15 cellular contexts compared by ENCODE assay signal in the genomic region with DNA sequence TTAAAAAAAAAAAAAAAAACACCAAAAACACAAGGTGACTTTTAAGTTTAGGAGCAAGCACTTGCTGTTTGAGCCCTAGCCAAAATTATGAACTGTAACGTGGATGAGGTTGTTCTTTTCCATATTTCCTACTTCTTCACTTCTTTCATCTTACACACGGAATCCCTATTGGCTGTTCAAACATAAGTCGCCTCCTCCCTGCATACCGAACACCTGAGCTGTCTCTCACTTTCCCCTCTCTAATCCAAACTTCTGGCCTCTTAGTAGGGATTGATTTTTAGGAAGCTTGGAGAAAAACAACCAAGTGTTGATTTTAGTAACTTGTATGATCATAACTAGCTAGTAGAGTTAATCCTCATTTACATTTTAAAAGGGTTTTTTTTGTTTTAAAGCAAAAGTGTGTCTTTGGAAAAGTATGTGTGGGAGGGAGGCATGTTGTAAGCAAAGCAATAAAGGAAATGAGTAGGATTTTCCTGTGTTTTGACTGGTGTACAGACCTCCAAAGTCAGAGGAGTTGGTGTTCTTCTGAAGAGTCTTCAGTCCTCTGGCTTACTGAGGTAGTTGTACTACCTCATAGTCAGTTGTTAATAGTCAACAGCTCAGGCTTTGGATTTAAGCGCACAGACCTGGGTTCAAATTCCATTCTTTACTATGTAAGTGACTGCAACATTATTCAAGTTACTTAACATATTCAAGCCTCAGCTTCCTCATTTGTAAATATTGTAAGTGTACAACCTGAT. TPM values are rescaled to one million over a fixed set of nuclear protein-coding genes. Genes with fewer than 3 reads are reported as not detected.
DNase-seq lines count a peak whose midpoint lies in the region; ATAC-seq and TF ChIP-seq lines count a peak whose summit lies in the region.
"Had no signal": no experiment of that assay in that cellular context is flagged by ENCODE, and none has a peak within 500 bp of the region (broad histone marks: within the 10 kb centered on the region; RNA-seq: fewer than 3 reads in every experiment).

No MANE protein-coding gene starts in this region.

- intact Hi-C loops in naive thymus-derived CD4-positive, alpha-beta T cell (cut with micrococcal nuclease), result loop anchor here in 1 of 2 donors (10.0 kb wide), 1 partner anchor 225 kb away; no protein-coding TSS in a partner anchor

- CTCF ChIA-PET in naive thymus-derived CD4-positive, alpha-beta T cell (lab: Charles Lee), result interaction anchor here (0.7 kb wide), 1 partner anchor 207 kb away, joined by 5 read pairs; no protein-coding TSS in a partner anchor

- H3K9me3 Mint-ChIP-seq in naive thymus-derived CD4-positive, alpha-beta T cell, result no peaks in the 10 kb centered on the region
- H3K9me3 Mint-ChIP-seq: CD4-positive, alpha-beta T cell; naive thymus-derived CD8-positive, alpha-beta T cell had no signal

- H3K4me1 ChIP-seq in osteoblast (ENCODE audit: insufficient read depth, low read length), result peaks cover 22% of the 10 kb centered on the region
- no peaks in the 10 kb centered on the region for H3K4me1 ChIP-seq in naive thymus-derived CD4-positive, alpha-beta T cell (ENCODE audit: control insufficient read depth in 2 of 2, insufficient read depth in 2 of 2, low read length in 2 of 2)

- no peak overlapping the region for H3K27ac Mint-ChIP-seq in naive thymus-derived CD4-positive, alpha-beta T cell
- H3K27ac Mint-ChIP-seq: CD4-positive, alpha-beta T cell had no signal

- no peaks in the 10 kb centered on the region for H3K27me3 Mint-ChIP-seq in naive thymus-derived CD4-positive, alpha-beta T cell
- H3K27me3 Mint-ChIP-seq: CD4-positive, alpha-beta T cell; naive thymus-derived CD8-positive, alpha-beta T cell had no signal

- H2AFZ ChIP-seq in osteoblast (ENCODE audit: low read length), result no peak overlapping the region

- TF ChIP-seq CTCF in NB4 (IDR thresholded peaks at IDR 0.05; ENCODE audit: low read depth, low read length), result no peak
- TF ChIP-seq CTCF in osteoblast (IDR thresholded peaks at IDR 0.05; ENCODE audit: extremely low read depth, low read depth, low read length), result no peak

- DNase-seq in EL (peak; percentile 28), NB4 (ENCODE audit: low read depth) (peak; percentile 21), dermis microvascular lymphatic vessel endothelial cell (ENCODE audit: low read depth in 2 of 2) (peak; percentile 36 to 84), osteoblast (ENCODE audit: insufficient read length, low spot score, missing footprints) (peak; percentile 30), NCI-H1417 treated with DMSO at 0.1 percent for 48 hours (lab: John Stamatoyannopoulos, UW) (no peak)
- DNase-seq in naive thymus-derived CD4-positive, alpha-beta T cell, result no peak
- DNase-seq in stimulated activated naive CD4-positive, alpha-beta T cell treated with Interleukin-2 at 50 U/mL for 16 hours (lab: John Stamatoyannopoulos, UW), result no peak
- DNase-seq: activated CD8-positive, alpha-beta memory T cell treated with anti-CD3 and anti-CD28 coated beads, Interleukin-2, amount 50 U/mL, for 48 hours; anterior cingulate cortex; CD4-positive, alpha-beta T cell; effector CD4-positive, alpha-beta T cell; Kasumi-1; left colon; naive thymus-derived CD8-positive, alpha-beta T cell; NCI-H2107 had no signal

- POLR2A ChIA-PET in naive thymus-derived CD4-positive, alpha-beta T cell (lab: Charles Lee), result no interaction called here

- no peaks in the 10 kb centered on the region for H3K27me3 ChIP-seq in osteoblast (ENCODE audit: insufficient read depth, low read length)
- H3K27me3 ChIP-seq in naive thymus-derived CD4-positive, alpha-beta T cell (ENCODE audit: control insufficient read depth in 2 of 2, insufficient read depth in 2 of 2, low read length in 2 of 2), result no peaks in the 10 kb centered on the region

- H4K20me1 ChIP-seq in osteoblast (ENCODE audit: insufficient read depth, low read length), result peaks cover 2% of the 10 kb centered on the region

- no peak overlapping the region for H3K4me3 ChIP-seq in NB4 (ENCODE audit: low read depth, low read length)
- no peak overlapping the region for H3K4me3 ChIP-seq in osteoblast (ENCODE audit: insufficient read depth, low read length)
- H3K4me3 ChIP-seq in naive thymus-derived CD4-positive, alpha-beta T cell (ENCODE audit: low read length), result no peak overlapping the region

- no peak for ATAC-seq in naive thymus-derived CD4-positive, alpha-beta T cell
- ATAC-seq: left colon; naive thymus-derived CD8-positive, alpha-beta T cell had no signal

- peaks cover 75% of the 10 kb centered on the region for H3K79me2 ChIP-seq in osteoblast (ENCODE audit: insufficient read depth, low read length)

- H3K36me3 ChIP-seq in osteoblast (ENCODE audit: insufficient read depth, low read length), result peaks cover 59% of the 10 kb centered on the region
- H3K36me3 ChIP-seq in naive thymus-derived CD4-positive, alpha-beta T cell (ENCODE audit: control insufficient read depth in 2 of 3, insufficient read depth in 3 of 3, low read length in 3 of 3), result peaks cover 10 to 56% (median 12%) of the 10 kb centered on the region in 3 experiments

- no peaks in the 10 kb centered on the region for H3K9me3 ChIP-seq in osteoblast (ENCODE audit: low read depth, low read length)
- no peaks in the 10 kb centered on the region for H3K9me3 ChIP-seq in naive thymus-derived CD4-positive, alpha-beta T cell (ENCODE audit: control insufficient read depth in 2 of 3, low read length in 3 of 3)

- H3K4me1 Mint-ChIP-seq in naive thymus-derived CD4-positive, alpha-beta T cell, result peaks cover 0 to 15% (median 5%) of the 10 kb centered on the region in 7 donors

- no peak overlapping the region for H3K4me3 Mint-ChIP-seq in naive thymus-derived CD4-positive, alpha-beta T cell
- H3K4me3 Mint-ChIP-seq: CD4-positive, alpha-beta T cell; naive thymus-derived CD8-positive, alpha-beta T cell had no signal

- peak overlapping the region; percentile 17 for H3K4me2 ChIP-seq in osteoblast (ENCODE audit: insufficient read depth, low read length)

- H3K36me3 Mint-ChIP-seq in naive thymus-derived CD4-positive, alpha-beta T cell, result peaks cover 9 to 45% (median 23%) of the 10 kb centered on the region in 5 donors

- no peak for TF ChIP-seq POLR2A in NB4 (IDR thresholded peaks at IDR 0.05; ENCODE audit: extremely low read depth, insufficient read length)

- H3K27ac ChIP-seq in osteoblast (ENCODE audit: low read depth, low read length), result peak overlapping the region; percentile 43
- no peak overlapping the region for H3K27ac ChIP-seq in naive thymus-derived CD4-positive, alpha-beta T cell (ENCODE audit: low read depth, low read length)

RNA-seq across cellular contexts. Expression of a gene that starts 39.3 kb away (rescaled TPM):
- total RNA-seq in dermis microvascular lymphatic vessel endothelial cell (18.1 and 22.4 TPM in 2 replicates), osteoblast (71.9 and 81.8 TPM in 2 replicates)
- total RNA-seq in naive thymus-derived CD4-positive, alpha-beta T cell, result 10 to 100 TPM; 20.7 to 35.7 (median 22.2) TPM
- polyA plus RNA-seq in naive thymus-derived CD4-positive, alpha-beta T cell, result 10 to 100 TPM; 20.5 to 21.1 TPM

Comparison
In these comparisons a context has a peak if more than half of its experiments do, and no peak if none do; other contexts are left out.
1. DNase-seq: peak in EL (single experiment), NB4 (single experiment), dermis microvascular lymphatic vessel endothelial cell (2 of 2) and osteoblast (single experiment); none in NCI-H1417 treated with DMSO at 0.1 percent for 48 hours (single experiment), naive thymus-derived CD4-positive, alpha-beta T cell (0 of 9) and stimulated activated naive CD4-positive, alpha-beta T cell treated with Interleukin-2 at 50 U/mL for 16 hours (single experiment).